In genomic region chr5:139501376-139501775, GRCh38 we compare ENCODE assay signal across 24 cellular contexts. TPM values are rescaled to one million over a fixed set of nuclear protein-coding genes. Genes with fewer than 3 reads are reported as not detected.
DNase-seq lines count a peak whose midpoint lies in the region; ATAC-seq, FAIRE-seq and TF ChIP-seq lines count a peak whose summit lies in the region.
"Had no signal": no experiment of that assay in that cellular context is flagged by ENCODE, and none has a peak within 500 bp of the region (broad histone marks: within the 10 kb centered on the region; RNA-seq: fewer than 3 reads in every experiment).

No MANE protein-coding gene starts in this region.

- H3K27ac ChIP-seq in kidney (ENCODE audit: low read depth in 2 of 2, low read length in 2 of 2), result no peak overlapping the region
- H3K27ac ChIP-seq: KMS-11, Peyer's patch, SK-N-MC had no signal

- no peak overlapping the region for H3K4me3 ChIP-seq in kidney (ENCODE audit: low read length in 2 of 2)
- H3K4me3 ChIP-seq: Peyer's patch, SK-N-MC had no signal

- H3K36me3 Mint-ChIP-seq in CD14-positive monocyte, result no peaks in the 10 kb centered on the region
- no peaks in the 10 kb centered on the region for H3K36me3 Mint-ChIP-seq in dendritic cell treated with granulocyte-macrophage colony-stimulating factor and Interleukin-4, amounts not matched to agents 40 ng/mL and 50 ng/mL, for 4 days (ENCODE audit: low read depth)

- H3K4me1 Mint-ChIP-seq in CD14-positive monocyte, result peaks cover 7% of the 10 kb centered on the region
- peaks cover 7% of the 10 kb centered on the region for H3K4me1 Mint-ChIP-seq in dendritic cell treated with granulocyte-macrophage colony-stimulating factor and Interleukin-4, amounts not matched to agents 40 ng/mL and 50 ng/mL, for 4 days (ENCODE audit: low read depth)

- H3K27me3 Mint-ChIP-seq in CD14-positive monocyte (ENCODE audit: low read depth in 3 of 3), result peaks cover 0 to 1% (median 0%) of the 10 kb centered on the region in 3 donors
- no peaks in the 10 kb centered on the region for H3K27me3 Mint-ChIP-seq in dendritic cell treated with granulocyte-macrophage colony-stimulating factor and Interleukin-4, amounts not matched to agents 40 ng/mL and 50 ng/mL, for 4 days
- H3K27me3 Mint-ChIP-seq: CD4-positive, alpha-beta T cell had no signal

- no peak overlapping the region for H3K9ac ChIP-seq in kidney (ENCODE audit: low read length in 2 of 2)
- H3K9ac ChIP-seq: KMS-11 had no signal

- intact Hi-C loops in CD14-positive monocyte (cut with micrococcal nuclease) (no loop called here), kidney (cut with DNase I) (no loop called here)
- intact Hi-C loops in dendritic cell treated with granulocyte-macrophage colony-stimulating factor and Interleukin-4, amounts not matched to agents 40 ng/mL and 50 ng/mL, for 4 days (cut with micrococcal nuclease), result no loop called here

- H3K9me3 ChIP-seq in kidney (ENCODE audit: control insufficient read depth in 1 of 2, low read length in 2 of 2), result no peaks in the 10 kb centered on the region
- H3K9me3 ChIP-seq: Peyer's patch had no signal

- DNase-seq in CD14-positive monocyte (ENCODE audit: low spot score), result no peak
- peak; percentile 63 to 66 for DNase-seq in Kasumi-1 (lab: John Stamatoyannopoulos, UW)
- DNase-seq in OCI-M1 (lab: John Stamatoyannopoulos, UW), result peak; percentile 25
- DNase-seq in NCI-H2081 treated with DMSO at 0.1 percent for 48 hours (lab: John Stamatoyannopoulos, UW), result no peak
- no peak for DNase-seq in kidney
- DNase-seq: Caco-2; CD4-positive, alpha-beta T cell; DMS53; GOT3; NCI-H1092 treated with DMSO at 0.1 percent for 48 hours; NCI-H2081; NCI-H774; T-helper 1 cell; T-helper 9 cell had no signal

- H3K4me3 Mint-ChIP-seq in CD14-positive monocyte, result peak overlapping the region; percentile 12 to 59
- H3K4me3 Mint-ChIP-seq in dendritic cell treated with granulocyte-macrophage colony-stimulating factor and Interleukin-4, amounts not matched to agents 40 ng/mL and 50 ng/mL, for 4 days, result peak overlapping the region; percentile 6
- H3K4me3 Mint-ChIP-seq: CD4-positive, alpha-beta T cell had no signal

- H3K27ac Mint-ChIP-seq in CD14-positive monocyte, result peak overlapping the region in 5 of 7 donors; percentile 56 to 85 (median 82)
- H3K27ac Mint-ChIP-seq in dendritic cell treated with granulocyte-macrophage colony-stimulating factor and Interleukin-4, amounts not matched to agents 40 ng/mL and 50 ng/mL, for 4 days, result peak overlapping the region; percentile 55
- H3K27ac Mint-ChIP-seq: CD4-positive, alpha-beta T cell had no signal

- H3K4me1 ChIP-seq in kidney (ENCODE audit: control insufficient read depth in 1 of 2, insufficient read depth in 1 of 2, low read depth in 1 of 2, low read length in 2 of 2), result no peaks in the 10 kb centered on the region
- H3K4me1 ChIP-seq: Caco-2, Peyer's patch had no signal

- TF ChIP-seq CTCF in CD14-positive monocyte (IDR thresholded peaks at IDR 0.05) (no peak), kidney (IDR thresholded peaks at IDR 0.05; ENCODE audit: borderline replicate concordance, extremely low read depth, insufficient read depth) (no peak)

- H3K36me3 ChIP-seq in kidney (ENCODE audit: control insufficient read depth in 1 of 2, insufficient read depth in 2 of 2, low read length in 2 of 2), result no peaks in the 10 kb centered on the region
- H3K36me3 ChIP-seq: Peyer's patch had no signal

- peaks cover 0 to 5% (median 0%) of the 10 kb centered on the region in 7 donors for H3K9me3 Mint-ChIP-seq in CD14-positive monocyte
- H3K9me3 Mint-ChIP-seq in dendritic cell treated with granulocyte-macrophage colony-stimulating factor and Interleukin-4, amounts not matched to agents 40 ng/mL and 50 ng/mL, for 4 days, result no peaks in the 10 kb centered on the region
- H3K9me3 Mint-ChIP-seq: CD4-positive, alpha-beta T cell had no signal

- ATAC-seq in HG03342 (IDR thresholded peaks at IDR 0.05; ENCODE audit: unreplicated experiment) (no peak), HG02973 (IDR thresholded peaks at IDR 0.05; ENCODE audit: unreplicated experiment) (no peak)
- ATAC-seq: HCT116 had no signal

- no peak for FAIRE-seq in kidney (lab: Jason Lieb, UNC)
- FAIRE-seq: GM12891 had no signal

RNA-seq across cellular contexts. Expression of gene STING1, which starts 18.8 kb away (rescaled TPM):
- polyA plus RNA-seq in CD14-positive monocyte (100 to 1,000 TPM in 1 of 2 donors, 10 to 100 TPM in 1; 83.7 to 115 TPM), kidney (ENCODE audit: insufficient read depth, low read depth, low replicate concordance) (29.8 TPM)
- 109 TPM for total RNA-seq in kidney
- total RNA-seq: Caco-2 had no signal

RNA-seq across cellular contexts. Expression of gene SMIM33, which starts 30.6 kb away (rescaled TPM):
- polyA plus RNA-seq in CD14-positive monocyte (not detected), kidney (ENCODE audit: insufficient read depth, low read depth, low replicate concordance) (not detected)
- 0.13 TPM for total RNA-seq in kidney
- total RNA-seq: Caco-2, M059J, NCI-H460 had no signal

RNA-seq across cellular contexts. Expression of gene ECSCR, which starts 38.8 kb away (rescaled TPM):
- polyA plus RNA-seq in CD14-positive monocyte, result not detected
- total RNA-seq in kidney, result 34.9 TPM
- polyA plus RNA-seq in kidney (ENCODE audit: insufficient read depth, low read depth, low replicate concordance), result 31.9 TPM
- total RNA-seq: Caco-2; CD4-positive, alpha-beta T cell; NCI-H460 had no signal

RNA-seq across cellular contexts. Expression of gene UBE2D2, which starts 59.8 kb away (rescaled TPM):
- polyA plus RNA-seq in CD14-positive monocyte (100 to 1,000 TPM; 133 to 167 TPM), kidney (ENCODE audit: insufficient read depth, low read depth, low replicate concordance) (118 TPM)
- total RNA-seq in kidney, result 131 TPM

Comparison
In these comparisons a context has a peak if more than half of its experiments do, and no peak if none do; other contexts are left out.
1. DNase-seq: peak in Kasumi-1 (2 of 2) and OCI-M1 (single experiment); none in CD14-positive monocyte (single experiment), NCI-H2081 treated with DMSO at 0.1 percent for 48 hours (single experiment) and kidney (single experiment).
2. RNA of gene ECSCR, which starts 38.8 kb away (polyA plus RNA-seq): 31.9 TPM in kidney (single experiment); not detected in CD14-positive monocyte; every median in the first group is over 10 times any median in the second.